ENCODE assay signal across 37 cellular contexts in genomic region chrX:151279161-151279560, GRCh38.
"Had no signal": no experiment of that assay in that cellular context is flagged by ENCODE, and none has a peak within 500 bp of the region (broad histone marks: within the 10 kb centered on the region; RNA-seq: fewer than 3 reads in every experiment).

No MANE protein-coding gene starts in this region.

- H3K36me3 ChIP-seq: adrenal gland, ascending aorta, brain microvascular endothelial cell, breast epithelium, cardiac muscle cell had no signal

- H3K9me3 ChIP-seq: adrenal gland, ascending aorta, body of pancreas had no signal

- H3K27ac Mint-ChIP-seq: activated naive CD4-positive, alpha-beta T cell treated with anti-CD3 and anti-CD28 coated beads for 36 hours; activated naive CD4-positive, alpha-beta T cell treated with anti-CD3 and anti-CD28 coated beads, Interleukin-2, amount 10 ng/mL, durations not matched to agents 7 days and 5 days; activated naive CD4-positive, alpha-beta T cell treated with anti-CD3 and anti-CD28 coated beads, Interleukin-2, amount 50 U/mL, for 24 hours; activated naive CD4-positive, alpha-beta T cell treated with anti-CD3 and anti-CD28 coated beads, Interleukin-2, amount 50 U/mL, for 72 hours; activated naive CD8-positive, alpha-beta T cell; activated naive CD8-positive, alpha-beta T cell treated with anti-CD3 and anti-CD28 coated beads for 36 hours; activated naive CD8-positive, alpha-beta T cell treated with anti-CD3 and anti-CD28 coated beads, Interleukin-2, amount 10 ng/mL, durations not matched to agents 7 days and 5 days; activated naive CD8-positive, alpha-beta T cell treated with anti-CD3 and anti-CD28 coated beads, Interleukin-2, amount 50 U/mL, for 24 hours; activated T-cell treated with anti-CD3 and anti-CD28 coated beads, Interleukin-2, amount 50 U/mL, for 24 hours; activated T-cell treated with anti-CD3 and anti-CD28 coated beads, Interleukin-2, amount 50 U/mL, for 72 hours; activated T-helper 1 cell treated with anti-CD3 and anti-CD28 coated beads, Interleukin-12 subunit alpha, Interleukin-12 subunit beta, Interleukin-2, Interleukin-4 antibody, amounts not matched to agents 30 ng/mL and 10 ng/mL and 1 ng/mL, durations not matched to agents 14 hours and 24 hours and 36 hours; activated T-helper 17 cell treated with anti-CD3 and anti-CD28 coated beads, Interleukin-2, amount 50 U/mL, for 72 hours; activated T-helper 2 cell treated with anti-CD3 and anti-CD28 coated beads, Interferon-gamma antibody, Interleukin-2, Interleukin-4, amounts not matched to agents 10 μg/mL and 5 μg/mL and 100 μg/mL, durations not matched to agents 14 hours and 24 hours and 36 hours; brain had no signal

- H3K27me3 ChIP-seq: adrenal gland, ascending aorta, body of pancreas, brain microvascular endothelial cell, cardiac muscle cell had no signal

- H3K27ac ChIP-seq: adrenal gland, ascending aorta, body of pancreas, brain microvascular endothelial cell, breast epithelium, cardiac muscle cell had no signal

- H3K4me1 ChIP-seq: adrenal gland, ascending aorta, body of pancreas, breast epithelium had no signal

- H3K4me3 Mint-ChIP-seq: activated naive CD4-positive, alpha-beta T cell treated with anti-CD3 and anti-CD28 coated beads for 36 hours; activated naive CD4-positive, alpha-beta T cell treated with anti-CD3 and anti-CD28 coated beads, Interleukin-2, amount 10 ng/mL, durations not matched to agents 7 days and 5 days; activated naive CD4-positive, alpha-beta T cell treated with anti-CD3 and anti-CD28 coated beads, Interleukin-2, amount 50 U/mL, for 24 hours; activated naive CD8-positive, alpha-beta T cell; activated naive CD8-positive, alpha-beta T cell treated with anti-CD3 and anti-CD28 coated beads for 36 hours; activated naive CD8-positive, alpha-beta T cell treated with anti-CD3 and anti-CD28 coated beads, Interleukin-2, amount 10 ng/mL, durations not matched to agents 7 days and 5 days; activated naive CD8-positive, alpha-beta T cell treated with anti-CD3 and anti-CD28 coated beads, Interleukin-2, amount 50 U/mL, for 24 hours; activated T-cell treated with anti-CD3 and anti-CD28 coated beads, Interleukin-2, amount 50 U/mL, for 24 hours; activated T-cell treated with anti-CD3 and anti-CD28 coated beads, Interleukin-2, amount 50 U/mL, for 4 hours; activated T-cell treated with anti-CD3 and anti-CD28 coated beads, Interleukin-2, amount 50 U/mL, for 72 hours; activated T-helper 1 cell treated with anti-CD3 and anti-CD28 coated beads, Interleukin-12 subunit alpha, Interleukin-12 subunit beta, Interleukin-2, Interleukin-4 antibody, amounts not matched to agents 30 ng/mL and 10 ng/mL and 1 ng/mL, durations not matched to agents 14 hours and 24 hours and 36 hours; activated T-helper 17 cell treated with anti-CD3 and anti-CD28 coated beads, Interleukin-2, amount 50 U/mL, for 72 hours; brain; central memory CD8-positive, alpha-beta T cell had no signal

- H3K27me3 Mint-ChIP-seq: activated naive CD4-positive, alpha-beta T cell treated with anti-CD3 and anti-CD28 coated beads, Interleukin-2, amount 10 ng/mL, durations not matched to agents 7 days and 5 days; activated naive CD8-positive, alpha-beta T cell treated with anti-CD3 and anti-CD28 coated beads, Interleukin-2, amount 10 ng/mL, durations not matched to agents 7 days and 5 days; activated naive CD8-positive, alpha-beta T cell treated with anti-CD3 and anti-CD28 coated beads, Interleukin-2, amount 50 U/mL, for 24 hours; activated T-helper 17 cell treated with anti-CD3 and anti-CD28 coated beads, Interleukin-2, amount 50 U/mL, for 72 hours had no signal

- H3K4me3 ChIP-seq: adrenal gland, ascending aorta, body of pancreas, breast epithelium, cardiac muscle cell had no signal

- H3K4me1 Mint-ChIP-seq: activated naive CD4-positive, alpha-beta T cell treated with anti-CD3 and anti-CD28 coated beads, Interleukin-2, amount 10 ng/mL, durations not matched to agents 7 days and 5 days; activated naive CD4-positive, alpha-beta T cell treated with anti-CD3 and anti-CD28 coated beads, Interleukin-2, amount 50 U/mL, for 24 hours; activated naive CD8-positive, alpha-beta T cell treated with anti-CD3 and anti-CD28 coated beads for 36 hours; activated naive CD8-positive, alpha-beta T cell treated with anti-CD3 and anti-CD28 coated beads, Interleukin-2, amount 10 ng/mL, durations not matched to agents 7 days and 5 days; activated naive CD8-positive, alpha-beta T cell treated with anti-CD3 and anti-CD28 coated beads, Interleukin-2, amount 50 U/mL, for 24 hours; activated T-helper 17 cell treated with anti-CD3 and anti-CD28 coated beads, Interleukin-2, amount 50 U/mL, for 72 hours; brain; central memory CD8-positive, alpha-beta T cell had no signal

- H3K9me3 Mint-ChIP-seq: activated naive CD4-positive, alpha-beta T cell treated with anti-CD3 and anti-CD28 coated beads for 36 hours; activated naive CD4-positive, alpha-beta T cell treated with anti-CD3 and anti-CD28 coated beads, Interleukin-2, amount 10 ng/mL, durations not matched to agents 7 days and 5 days; activated naive CD4-positive, alpha-beta T cell treated with anti-CD3 and anti-CD28 coated beads, Interleukin-2, amount 50 U/mL, for 24 hours; activated naive CD4-positive, alpha-beta T cell treated with anti-CD3 and anti-CD28 coated beads, Interleukin-2, amount 50 U/mL, for 72 hours; activated naive CD8-positive, alpha-beta T cell treated with anti-CD3 and anti-CD28 coated beads for 36 hours; activated naive CD8-positive, alpha-beta T cell treated with anti-CD3 and anti-CD28 coated beads, Interleukin-2, amount 10 ng/mL, durations not matched to agents 7 days and 5 days; activated naive CD8-positive, alpha-beta T cell treated with anti-CD3 and anti-CD28 coated beads, Interleukin-2, amount 50 U/mL, for 24 hours; activated T-cell treated with anti-CD3 and anti-CD28 coated beads, Interleukin-2, amount 50 U/mL, for 24 hours; activated T-cell treated with anti-CD3 and anti-CD28 coated beads, Interleukin-2, amount 50 U/mL, for 4 hours; activated T-cell treated with anti-CD3 and anti-CD28 coated beads, Interleukin-2, amount 50 U/mL, for 72 hours; activated T-helper 1 cell treated with anti-CD3 and anti-CD28 coated beads, Interleukin-12 subunit alpha, Interleukin-12 subunit beta, Interleukin-2, Interleukin-4 antibody, amounts not matched to agents 30 ng/mL and 10 ng/mL and 1 ng/mL, durations not matched to agents 14 hours and 24 hours and 36 hours; activated T-helper 17 cell treated with anti-CD3 and anti-CD28 coated beads, Interleukin-2, amount 50 U/mL, for 72 hours; activated T-helper 2 cell treated with anti-CD3 and anti-CD28 coated beads, Interferon-gamma antibody, Interleukin-2, Interleukin-4, amounts not matched to agents 10 μg/mL and 5 μg/mL and 100 μg/mL, durations not matched to agents 14 hours and 24 hours and 36 hours; central memory CD8-positive, alpha-beta T cell had no signal

- H3K36me3 Mint-ChIP-seq: activated naive CD4-positive, alpha-beta T cell treated with anti-CD3 and anti-CD28 coated beads, Interleukin-2, amount 10 ng/mL, durations not matched to agents 7 days and 5 days; activated naive CD4-positive, alpha-beta T cell treated with anti-CD3 and anti-CD28 coated beads, Interleukin-2, amount 50 U/mL, for 24 hours; activated naive CD4-positive, alpha-beta T cell treated with anti-CD3 and anti-CD28 coated beads, Interleukin-2, amount 50 U/mL, for 72 hours; activated naive CD8-positive, alpha-beta T cell; activated naive CD8-positive, alpha-beta T cell treated with anti-CD3 and anti-CD28 coated beads for 36 hours; activated naive CD8-positive, alpha-beta T cell treated with anti-CD3 and anti-CD28 coated beads, Interleukin-2, amount 10 ng/mL, durations not matched to agents 7 days and 5 days; brain had no signal

- DNase-seq: activated effector memory CD4-positive, alpha-beta T cell treated with anti-CD3 and anti-CD28 coated beads, Interleukin-2, amount 50 U/mL, for 16 hours; activated effector memory CD4-positive, alpha-beta T cell treated with Interleukin-2 at 50 U/mL for 16 hours; activated gamma-delta T cell; activated gamma-delta T cell treated with Interleukin-2 at 50 U/mL for 16 hours; activated naive CD4-positive, alpha-beta T cell; activated naive CD4-positive, alpha-beta T cell treated with anti-CD3 and anti-CD28 coated beads for 36 hours; activated naive CD4-positive, alpha-beta T cell treated with anti-CD3 and anti-CD28 coated beads, Interleukin-2, amount 10 ng/mL, durations not matched to agents 7 days and 5 days; activated naive CD4-positive, alpha-beta T cell treated with anti-CD3 and anti-CD28 coated beads, Interleukin-2, amount 50 U/mL, for 16 hours; activated naive CD4-positive, alpha-beta T cell treated with Interleukin-2 at 50 U/mL for 16 hours; activated naive CD8-positive, alpha-beta T cell treated with anti-CD3 and anti-CD28 coated beads for 36 hours; activated naive CD8-positive, alpha-beta T cell treated with anti-CD3 and anti-CD28 coated beads, Interleukin-2, amount 10 ng/mL, durations not matched to agents 7 days and 5 days; activated naive CD8-positive, alpha-beta T cell treated with anti-CD3 and anti-CD28 coated beads, Interleukin-2, amount 50 U/mL, for 24 hours; activated T-cell treated with anti-CD3 and anti-CD28 coated beads, Interleukin-2, amount 50 U/mL, for 1 hour; activated T-cell treated with anti-CD3 and anti-CD28 coated beads, Interleukin-2, amount 50 U/mL, for 24 hours; activated T-cell treated with anti-CD3 and anti-CD28 coated beads, Interleukin-2, amount 50 U/mL, for 4 hours; activated T-cell treated with anti-CD3 and anti-CD28 coated beads, Interleukin-2, amount 50 U/mL, for 48 hours; activated T-cell treated with anti-CD3 and anti-CD28 coated beads, Interleukin-2, amount 50 U/mL, for 72 hours; adrenal gland; amniotic stem cell; amygdala; anterior cingulate cortex; aorta; body of pancreas; brain microvascular endothelial cell; central memory CD4-positive, alpha-beta T cell; cerebellar nuclear complex had no signal
